21 cellular contexts compared by ENCODE assay signal in genomic region chr7:39459606-39460090, GRCh38.
"Had no signal": no experiment of that assay in that cellular context is flagged by ENCODE, and none has a peak within 500 bp of the region (broad histone marks: within the 10 kb centered on the region; RNA-seq: fewer than 3 reads in every experiment).

No MANE protein-coding gene starts in this region.

- H3K4me3 ChIP-seq: adrenal gland, dorsolateral prefrontal cortex, esophagus muscularis mucosa, gastroesophageal sphincter, testis, vagina had no signal

- H3K4me1 ChIP-seq: adrenal gland, esophagus muscularis mucosa, testis, vagina had no signal

- H3K27ac ChIP-seq: adrenal gland, dorsolateral prefrontal cortex, esophagus muscularis mucosa, gastroesophageal sphincter, testis, vagina had no signal

- DNase-seq: activated CD4-positive, alpha-beta T cell treated with anti-CD3 and anti-CD28 coated beads, Interleukin-2, amount 50 U/mL, for 4 hours; activated CD8-positive, alpha-beta memory T cell treated with anti-CD3 and anti-CD28 coated beads, Interleukin-2, amount 50 U/mL, for 48 hours; activated naive CD4-positive, alpha-beta T cell; activated T-cell treated with anti-CD3 and anti-CD28 coated beads, Interleukin-2, amount 50 U/mL, for 4 hours; adrenal gland; central memory CD4-positive, alpha-beta T cell; dorsolateral prefrontal cortex; effector memory CD8-positive, alpha-beta T cell; head of caudate nucleus; hypothalamus; nephron progenitor cell; stimulated activated CD4-positive, alpha-beta T cell treated with anti-CD3 and anti-CD28 coated beads, Interleukin-2, amount 100 ng/mL, for 48 hours; stimulated activated naive CD4-positive, alpha-beta T cell; T-helper 9 cell; testis; trophoblast cell had no signal

- H3K36me3 Mint-ChIP-seq: activated naive CD8-positive, alpha-beta T cell had no signal

- H3K36me3 ChIP-seq: adrenal gland, esophagus muscularis mucosa, gastroesophageal sphincter, vagina had no signal

- H3K27ac Mint-ChIP-seq: activated naive CD8-positive, alpha-beta T cell; activated T-helper 2 cell treated with anti-CD3 and anti-CD28 coated beads, Interferon-gamma antibody, Interleukin-2, Interleukin-4, amounts not matched to agents 10 μg/mL and 5 μg/mL and 100 μg/mL, durations not matched to agents 14 hours and 24 hours and 36 hours; effector memory CD8-positive, alpha-beta T cell had no signal

- H3K4me3 Mint-ChIP-seq: activated naive CD8-positive, alpha-beta T cell; activated T-cell treated with anti-CD3 and anti-CD28 coated beads, Interleukin-2, amount 50 U/mL, for 4 hours; effector memory CD8-positive, alpha-beta T cell; nephron progenitor cell had no signal

- H3K9me3 ChIP-seq: adrenal gland, esophagus muscularis mucosa, gastroesophageal sphincter, testis, vagina had no signal

- H3K9me3 Mint-ChIP-seq: activated T-cell treated with anti-CD3 and anti-CD28 coated beads, Interleukin-2, amount 50 U/mL, for 4 hours; activated T-helper 2 cell treated with anti-CD3 and anti-CD28 coated beads, Interferon-gamma antibody, Interleukin-2, Interleukin-4, amounts not matched to agents 10 μg/mL and 5 μg/mL and 100 μg/mL, durations not matched to agents 14 hours and 24 hours and 36 hours; effector memory CD8-positive, alpha-beta T cell; nephron progenitor cell had no signal

- ATAC-seq: activated T-cell treated with anti-CD3 and anti-CD28 coated beads, Interleukin-2, amount 50 U/mL, for 4 hours; effector memory CD8-positive, alpha-beta T cell; gastroesophageal sphincter had no signal

- H3K27me3 ChIP-seq: adrenal gland, esophagus muscularis mucosa, testis, vagina had no signal
